In genomic region chr11:73321342-73322110, GRCh38 we compare ENCODE assay signal across 1 cellular context.
TF ChIP-seq lines count a peak whose summit lies in the region.

No MANE protein-coding gene starts in this region.

TF ChIP-seq in H1, 55 proteins besides CTCF, POLR2A, EP300 and RAD21:
- no peak for TF ChIP-seq ASH2L (IDR thresholded peaks at IDR 0.05; ENCODE audit: low read length)
- peak; percentile 86; the same call in 1 of the 2 replicates for TF ChIP-seq KDM1A (IDR thresholded peaks at IDR 0.05; ENCODE audit: borderline replicate concordance, low read length)
- TF ChIP-seq CBX8 (IDR thresholded peaks at IDR 0.05; ENCODE audit: borderline replicate concordance, low read depth, low read length), result no peak
- TF ChIP-seq TCF12 (IDR thresholded peaks at IDR 0.05; ENCODE audit: low read depth, low read length), result no peak
- no peak for TF ChIP-seq CBX5 (IDR thresholded peaks at IDR 0.05; ENCODE audit: low read depth, low read length)
- no peak for TF ChIP-seq KDM5A (IDR thresholded peaks at IDR 0.05; ENCODE audit: low read length)
